1 cellular context compared by ENCODE assay signal in the genomic region with DNA sequence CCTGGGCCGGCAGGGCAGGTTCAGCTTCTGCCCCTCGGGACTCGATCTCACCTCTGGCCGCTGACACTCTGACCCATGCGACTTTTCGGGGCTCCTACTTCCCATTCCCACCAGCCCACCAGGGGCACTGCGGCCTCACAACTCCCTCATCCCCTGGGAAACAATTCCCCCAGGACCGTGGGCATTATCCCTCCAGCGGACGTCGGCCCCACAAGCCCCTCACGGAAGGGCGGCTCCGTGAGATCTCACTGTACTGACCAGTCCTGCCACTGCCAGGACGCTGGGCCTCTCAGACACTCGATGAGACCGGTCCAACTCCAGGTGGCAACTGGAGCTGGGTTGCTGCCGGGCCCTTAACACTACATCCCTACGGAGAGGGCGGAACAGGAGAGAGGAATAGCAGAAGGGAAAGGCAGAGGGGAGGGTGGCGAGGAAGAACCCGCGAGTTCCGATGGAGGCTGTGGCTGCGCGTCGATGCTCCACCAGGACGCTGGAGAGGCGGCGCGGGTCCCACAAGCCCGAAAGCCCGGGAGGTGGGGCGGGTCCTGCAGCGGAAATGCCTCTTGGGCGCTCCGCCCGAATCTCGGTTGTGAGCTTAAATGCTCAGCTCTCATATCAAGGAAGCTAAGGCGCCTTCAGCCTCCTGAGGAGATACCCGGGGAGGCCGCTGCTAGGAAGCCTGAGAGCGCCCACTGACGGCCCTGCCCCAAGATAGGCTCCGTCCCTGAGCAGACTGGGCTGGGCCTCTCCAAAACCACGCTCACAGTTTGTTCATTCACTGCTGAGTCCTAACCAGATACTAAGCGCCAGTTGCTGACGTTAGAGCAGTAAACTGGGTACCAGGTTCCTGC.
TF ChIP-seq lines count a peak whose summit lies in the region.

No MANE protein-coding gene starts in this region.

TF ChIP-seq in endothelial cell of umbilical vein, 7 proteins besides CTCF, POLR2A, EP300 and RAD21 (continued from another document):
- TF ChIP-seq POLR2AphosphoS5 (IDR thresholded peaks at IDR 0.05; ENCODE audit: insufficient read depth, low read depth, low read length), result peak; percentile 18
